In the genomic region with DNA sequence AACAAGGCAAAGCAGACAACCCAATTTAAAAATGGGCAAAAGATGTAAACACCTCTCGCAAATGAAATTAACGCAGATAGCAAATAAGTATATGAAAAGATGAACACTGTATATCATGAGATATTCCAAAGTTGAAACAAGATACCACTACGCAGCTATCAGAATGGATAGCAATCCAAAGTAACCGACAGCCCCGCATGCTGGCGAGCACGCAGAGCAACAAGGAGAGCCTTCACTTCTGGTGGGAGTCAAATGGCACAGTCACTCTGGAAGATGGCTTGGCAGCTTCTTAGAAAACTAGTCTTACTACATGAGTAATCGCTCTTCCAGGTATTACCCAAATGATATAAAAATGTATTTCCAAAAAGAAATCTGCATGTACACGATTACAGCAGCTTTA, we compare ENCODE assay signal across 1 cellular context.
TF ChIP-seq lines count a peak whose summit lies in the region.

No MANE protein-coding gene starts in this region.

TF ChIP-seq in K562, 482 proteins besides CTCF, POLR2A, EP300 and RAD21:
- no peak for TF ChIP-seq TEAD2 (tag; IDR thresholded peaks at IDR 0.05)
- TF ChIP-seq MAFG (tag; conservative IDR thresholded peaks at IDR 0.05) = no peak
- TF ChIP-seq SMARCA4 (IDR thresholded peaks at IDR 0.05) = peak; percentile 47; the same call in 1 of the 2 replicates
- TF ChIP-seq FOXK2 (conservative IDR thresholded peaks at IDR 0.05 in 1 of 2, IDR thresholded peaks at IDR 0.05 in 1 of 2; ENCODE audit: low read depth in 2 of 2) = peak; percentile 46 to 55; a peak in 2 of 4 replicates
- TF ChIP-seq XRCC4 (IDR thresholded peaks at IDR 0.05; ENCODE audit: extremely low read depth, insufficient read depth, insufficient read length) = no peak
- TF ChIP-seq ZNF551 (CRISPR knock-in tag; IDR thresholded peaks at IDR 0.05) = no peak
- TF ChIP-seq, protein P1, sequence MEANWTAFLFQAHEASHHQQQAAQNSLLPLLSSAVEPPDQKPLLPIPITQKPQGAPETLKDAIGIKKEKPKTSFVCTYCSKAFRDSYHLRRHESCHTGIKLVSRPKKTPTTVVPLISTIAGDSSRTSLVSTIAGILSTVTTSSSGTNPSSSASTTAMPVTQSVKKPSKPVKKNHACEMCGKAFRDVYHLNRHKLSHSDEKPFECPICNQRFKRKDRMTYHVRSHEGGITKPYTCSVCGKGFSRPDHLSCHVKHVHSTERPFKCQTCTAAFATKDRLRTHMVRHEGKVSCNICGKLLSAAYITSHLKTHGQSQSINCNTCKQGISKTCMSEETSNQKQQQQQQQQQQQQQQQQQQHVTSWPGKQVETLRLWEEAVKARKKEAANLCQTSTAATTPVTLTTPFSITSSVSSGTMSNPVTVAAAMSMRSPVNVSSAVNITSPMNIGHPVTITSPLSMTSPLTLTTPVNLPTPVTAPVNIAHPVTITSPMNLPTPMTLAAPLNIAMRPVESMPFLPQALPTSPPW (CRISPR knock-in tag; IDR thresholded peaks at IDR 0.05) = no peak
- TF ChIP-seq TBL1XR1 (IDR thresholded peaks at IDR 0.05; ENCODE audit: low read length in 2 of 2) = no peak
- peak in 1 of 2 experiments; percentile 37; a peak in 1 of 4 replicates for TF ChIP-seq SIN3A (IDR thresholded peaks at IDR 0.05; ENCODE audit: borderline replicate concordance in 2 of 2, control insufficient read depth in 1 of 2, low read depth in 2 of 2, low read length in 2 of 2)
- TF ChIP-seq FIP1L1 (IDR thresholded peaks at IDR 0.05; ENCODE audit: low read depth, low read length, poor library complexity, severe bottlenecking) = no peak
- TF ChIP-seq, protein P2, sequence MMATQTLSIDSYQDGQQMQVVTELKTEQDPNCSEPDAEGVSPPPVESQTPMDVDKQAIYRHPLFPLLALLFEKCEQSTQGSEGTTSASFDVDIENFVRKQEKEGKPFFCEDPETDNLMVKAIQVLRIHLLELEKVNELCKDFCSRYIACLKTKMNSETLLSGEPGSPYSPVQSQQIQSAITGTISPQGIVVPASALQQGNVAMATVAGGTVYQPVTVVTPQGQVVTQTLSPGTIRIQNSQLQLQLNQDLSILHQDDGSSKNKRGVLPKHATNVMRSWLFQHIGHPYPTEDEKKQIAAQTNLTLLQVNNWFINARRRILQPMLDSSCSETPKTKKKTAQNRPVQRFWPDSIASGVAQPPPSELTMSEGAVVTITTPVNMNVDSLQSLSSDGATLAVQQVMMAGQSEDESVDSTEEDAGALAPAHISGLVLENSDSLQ (IDR thresholded peaks at IDR 0.05) = 0 out of 2 replicates have a peak, but pooled peaks have one; percentile 6
- TF ChIP-seq NEUROD1 (IDR thresholded peaks at IDR 0.05; ENCODE audit: borderline replicate concordance, low read depth, low read length, partially characterized antibody) = no peak
- TF ChIP-seq, protein P3, sequence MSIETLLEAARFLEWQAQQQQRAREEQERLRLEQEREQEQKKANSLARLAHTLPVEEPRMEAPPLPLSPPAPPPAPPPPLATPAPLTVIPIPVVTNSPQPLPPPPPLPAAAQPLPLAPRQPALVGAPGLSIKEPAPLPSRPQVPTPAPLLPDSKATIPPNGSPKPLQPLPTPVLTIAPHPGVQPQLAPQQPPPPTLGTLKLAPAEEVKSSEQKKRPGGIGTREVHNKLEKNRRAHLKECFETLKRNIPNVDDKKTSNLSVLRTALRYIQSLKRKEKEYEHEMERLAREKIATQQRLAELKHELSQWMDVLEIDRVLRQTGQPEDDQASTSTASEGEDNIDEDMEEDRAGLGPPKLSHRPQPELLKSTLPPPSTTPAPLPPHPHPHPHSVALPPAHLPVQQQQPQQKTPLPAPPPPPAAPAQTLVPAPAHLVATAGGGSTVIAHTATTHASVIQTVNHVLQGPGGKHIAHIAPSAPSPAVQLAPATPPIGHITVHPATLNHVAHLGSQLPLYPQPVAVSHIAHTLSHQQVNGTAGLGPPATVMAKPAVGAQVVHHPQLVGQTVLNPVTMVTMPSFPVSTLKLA (conservative IDR thresholded peaks at IDR 0.05) = peak; percentile 56 to 64; a peak in 3 of 4 replicates
- TF ChIP-seq, protein P4, sequence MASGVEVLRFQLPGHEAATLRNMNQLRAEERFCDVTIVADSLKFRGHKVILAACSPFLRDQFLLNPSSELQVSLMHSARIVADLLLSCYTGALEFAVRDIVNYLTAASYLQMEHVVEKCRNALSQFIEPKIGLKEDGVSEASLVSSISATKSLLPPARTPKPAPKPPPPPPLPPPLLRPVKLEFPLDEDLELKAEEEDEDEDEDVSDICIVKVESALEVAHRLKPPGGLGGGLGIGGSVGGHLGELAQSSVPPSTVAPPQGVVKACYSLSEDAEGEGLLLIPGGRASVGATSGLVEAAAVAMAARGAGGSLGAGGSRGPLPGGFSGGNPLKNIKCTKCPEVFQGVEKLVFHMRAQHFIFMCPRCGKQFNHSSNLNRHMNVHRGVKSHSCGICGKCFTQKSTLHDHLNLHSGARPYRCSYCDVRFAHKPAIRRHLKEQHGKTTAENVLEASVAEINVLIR (CRISPR knock-in tag; IDR thresholded peaks at IDR 0.05) = no peak
- TF ChIP-seq, protein P5, sequence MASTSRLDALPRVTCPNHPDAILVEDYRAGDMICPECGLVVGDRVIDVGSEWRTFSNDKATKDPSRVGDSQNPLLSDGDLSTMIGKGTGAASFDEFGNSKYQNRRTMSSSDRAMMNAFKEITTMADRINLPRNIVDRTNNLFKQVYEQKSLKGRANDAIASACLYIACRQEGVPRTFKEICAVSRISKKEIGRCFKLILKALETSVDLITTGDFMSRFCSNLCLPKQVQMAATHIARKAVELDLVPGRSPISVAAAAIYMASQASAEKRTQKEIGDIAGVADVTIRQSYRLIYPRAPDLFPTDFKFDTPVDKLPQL (IDR thresholded peaks at IDR 0.05; ENCODE audit: extremely low read depth, insufficient read length) = no peak
